ENCODE assay signal across 10 cellular contexts in the genomic region with DNA sequence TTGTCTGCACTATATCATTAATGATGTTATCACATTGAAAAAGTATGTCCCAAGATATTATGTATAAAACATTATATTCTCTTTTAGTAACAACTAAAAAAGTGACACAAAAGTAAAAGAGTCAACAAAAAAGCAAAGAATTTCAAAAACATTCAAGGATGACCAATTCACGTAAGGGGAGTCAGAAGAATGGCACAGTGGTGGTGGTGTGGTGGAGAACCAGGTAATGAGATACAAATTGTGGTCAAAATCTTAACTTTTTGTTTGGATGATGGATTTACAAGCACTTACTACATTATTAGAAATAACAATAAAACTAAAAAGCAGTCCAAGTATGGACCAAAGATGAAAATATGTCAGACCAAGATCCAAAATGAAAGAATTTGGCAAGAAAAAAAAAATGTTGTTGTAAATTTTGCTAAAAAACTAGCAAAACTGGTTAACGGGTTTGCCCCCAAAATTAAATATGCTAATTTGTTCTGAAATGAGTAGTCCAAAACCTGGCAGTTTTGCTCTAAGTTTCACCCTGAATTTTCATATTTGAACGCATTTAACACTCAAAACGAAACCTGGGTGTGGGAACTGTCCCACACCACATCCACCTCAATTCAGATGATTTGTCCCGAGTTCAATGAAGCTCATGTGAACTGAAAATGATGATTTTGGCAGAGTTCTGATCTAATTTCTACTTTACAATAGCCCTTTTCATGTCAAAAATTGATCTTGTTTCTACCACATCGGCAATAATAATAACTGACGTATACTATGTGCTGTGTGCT.
DNase-seq lines count a peak whose midpoint lies in the region; ATAC-seq and TF ChIP-seq lines count a peak whose summit lies in the region.
"Had no signal": no experiment of that assay in that cellular context is flagged by ENCODE, and none has a peak within 500 bp of the region (broad histone marks: within the 10 kb centered on the region; RNA-seq: fewer than 3 reads in every experiment).

No MANE protein-coding gene starts in this region.

- no peak overlapping the region for H3K27ac Mint-ChIP-seq in activated naive CD4-positive, alpha-beta T cell treated with anti-CD3 and anti-CD28 coated beads for 36 hours
- peak overlapping the region; percentile 56 for H3K27ac Mint-ChIP-seq in T-helper 2 cell treated with Interferon-gamma antibody and Interleukin-4, amounts not matched to agents 5 μg/mL and 100 μg/mL, for 36 hours
- peak overlapping the region; percentile 85 for H3K27ac Mint-ChIP-seq in stimulated activated naive CD8-positive, alpha-beta T cell treated with anti-CD3 and anti-CD28 coated beads, Interleukin-15, Interleukin-2, amounts not matched to agents 100 ng/mL and 50 ng/mL, for 24 hours
- H3K27ac Mint-ChIP-seq in GM23338, result no peak overlapping the region
- H3K27ac Mint-ChIP-seq: brain had no signal

- intact Hi-C loops in activated naive CD4-positive, alpha-beta T cell treated with anti-CD3 and anti-CD28 coated beads for 36 hours (cut with micrococcal nuclease), result loop anchor here (2.0 kb wide), 1 partner anchor 137 kb away; no protein-coding TSS in a partner anchor

- no peaks in the 10 kb centered on the region for H3K36me3 Mint-ChIP-seq in activated naive CD4-positive, alpha-beta T cell treated with anti-CD3 and anti-CD28 coated beads for 36 hours (ENCODE audit: low read depth)
- H3K36me3 Mint-ChIP-seq in T-helper 2 cell treated with Interferon-gamma antibody and Interleukin-4, amounts not matched to agents 5 μg/mL and 100 μg/mL, for 36 hours (ENCODE audit: low read depth), result peaks cover 21% of the 10 kb centered on the region
- peaks cover 18% of the 10 kb centered on the region for H3K36me3 Mint-ChIP-seq in stimulated activated naive CD8-positive, alpha-beta T cell treated with anti-CD3 and anti-CD28 coated beads, Interleukin-15, Interleukin-2, amounts not matched to agents 100 ng/mL and 50 ng/mL, for 24 hours (ENCODE audit: low read depth)
- H3K36me3 Mint-ChIP-seq in GM23338 (ENCODE audit: low read depth), result no peaks in the 10 kb centered on the region

- no peaks in the 10 kb centered on the region for H3K4me1 ChIP-seq in GM23338 (ENCODE audit: insufficient read depth)

- no peak overlapping the region for H2AFZ ChIP-seq in GM23338

- no peak overlapping the region for H3K27ac ChIP-seq in GM23338 (ENCODE audit: low read depth)

- H3K9me2 ChIP-seq in GM23338 (ENCODE audit: insufficient read depth), result no peaks in the 10 kb centered on the region

- peak; percentile 66 for DNase-seq in activated naive CD4-positive, alpha-beta T cell treated with anti-CD3 and anti-CD28 coated beads for 36 hours
- DNase-seq in activated naive CD4-positive, alpha-beta T cell treated with anti-CD3 and anti-CD28 coated beads, Interleukin-2, amount 50 U/mL, for 16 hours, result no peak
- peak; percentile 82 for DNase-seq in T-helper 2 cell treated with Interferon-gamma antibody and Interleukin-4, amounts not matched to agents 5 μg/mL and 100 μg/mL, for 36 hours (ENCODE audit: low spot score)
- DNase-seq in GM23338 (ENCODE audit: low spot score) (no peak), NCI-H2029 (lab: John Stamatoyannopoulos, UW) (no peak), kidney glomerular epithelial cell (lab: John Stamatoyannopoulos, UW) (no peak)
- DNase-seq: RPMI8226 had no signal

- no peaks in the 10 kb centered on the region for H3K36me3 ChIP-seq in GM23338 (ENCODE audit: insufficient read depth)

- H3F3A ChIP-seq in GM23338 (replicated peaks; ENCODE audit: low read depth), result no peaks in the 10 kb centered on the region

- no peak overlapping the region for H3K4me3 ChIP-seq in GM23338

- H3K4me2 ChIP-seq in GM23338, result no peak overlapping the region

- peaks cover 9% of the 10 kb centered on the region for H3K27me3 Mint-ChIP-seq in activated naive CD4-positive, alpha-beta T cell treated with anti-CD3 and anti-CD28 coated beads for 36 hours (ENCODE audit: low read depth)
- H3K27me3 Mint-ChIP-seq in T-helper 2 cell treated with Interferon-gamma antibody and Interleukin-4, amounts not matched to agents 5 μg/mL and 100 μg/mL, for 36 hours (ENCODE audit: low read depth), result peaks cover 45% of the 10 kb centered on the region
- H3K27me3 Mint-ChIP-seq in stimulated activated naive CD8-positive, alpha-beta T cell treated with anti-CD3 and anti-CD28 coated beads, Interleukin-15, Interleukin-2, amounts not matched to agents 100 ng/mL and 50 ng/mL, for 24 hours, result no peaks in the 10 kb centered on the region
- no peaks in the 10 kb centered on the region for H3K27me3 Mint-ChIP-seq in GM23338 (ENCODE audit: insufficient read depth, low read depth, poor library complexity)
- H3K27me3 Mint-ChIP-seq: brain had no signal

- H3K9me3 Mint-ChIP-seq in activated naive CD4-positive, alpha-beta T cell treated with anti-CD3 and anti-CD28 coated beads for 36 hours, result no peaks in the 10 kb centered on the region
- peaks cover 6% of the 10 kb centered on the region for H3K9me3 Mint-ChIP-seq in T-helper 2 cell treated with Interferon-gamma antibody and Interleukin-4, amounts not matched to agents 5 μg/mL and 100 μg/mL, for 36 hours
- no peaks in the 10 kb centered on the region for H3K9me3 Mint-ChIP-seq in stimulated activated naive CD8-positive, alpha-beta T cell treated with anti-CD3 and anti-CD28 coated beads, Interleukin-15, Interleukin-2, amounts not matched to agents 100 ng/mL and 50 ng/mL, for 24 hours
- no peaks in the 10 kb centered on the region for H3K9me3 Mint-ChIP-seq in GM23338

- CTCF ChIA-PET in activated naive CD4-positive, alpha-beta T cell treated with anti-CD3 and anti-CD28 coated beads for 36 hours (lab: Charles Lee), result interaction anchor here (0.6 kb wide), 1 partner anchor 68 kb away, joined by 4 read pairs; no protein-coding TSS in a partner anchor

- no peaks in the 10 kb centered on the region for H3K79me2 ChIP-seq in GM23338 (replicated peaks; ENCODE audit: insufficient read depth)

- H3K27me3 ChIP-seq in GM23338 (ENCODE audit: insufficient read depth), result no peaks in the 10 kb centered on the region

- no peak overlapping the region for H3K4me3 Mint-ChIP-seq in activated naive CD4-positive, alpha-beta T cell treated with anti-CD3 and anti-CD28 coated beads for 36 hours
- peak overlapping the region; percentile 38 for H3K4me3 Mint-ChIP-seq in T-helper 2 cell treated with Interferon-gamma antibody and Interleukin-4, amounts not matched to agents 5 μg/mL and 100 μg/mL, for 36 hours
- peak overlapping the region; percentile 65 for H3K4me3 Mint-ChIP-seq in stimulated activated naive CD8-positive, alpha-beta T cell treated with anti-CD3 and anti-CD28 coated beads, Interleukin-15, Interleukin-2, amounts not matched to agents 100 ng/mL and 50 ng/mL, for 24 hours
- no peak overlapping the region for H3K4me3 Mint-ChIP-seq in GM23338
- H3K4me3 Mint-ChIP-seq: brain had no signal

- no peak for TF ChIP-seq CTCF in GM23338 (conservative IDR thresholded peaks at IDR 0.05; ENCODE audit: low read depth in 2 of 2)

- H3K4me1 Mint-ChIP-seq in activated naive CD4-positive, alpha-beta T cell treated with anti-CD3 and anti-CD28 coated beads for 36 hours (ENCODE audit: low read depth), result peaks cover 18% of the 10 kb centered on the region
- peaks cover 41% of the 10 kb centered on the region for H3K4me1 Mint-ChIP-seq in T-helper 2 cell treated with Interferon-gamma antibody and Interleukin-4, amounts not matched to agents 5 μg/mL and 100 μg/mL, for 36 hours (ENCODE audit: low read depth)
- H3K4me1 Mint-ChIP-seq in stimulated activated naive CD8-positive, alpha-beta T cell treated with anti-CD3 and anti-CD28 coated beads, Interleukin-15, Interleukin-2, amounts not matched to agents 100 ng/mL and 50 ng/mL, for 24 hours (ENCODE audit: low read depth), result peaks cover 40% of the 10 kb centered on the region
- H3K4me1 Mint-ChIP-seq in GM23338, result no peaks in the 10 kb centered on the region

- H4K20me1 ChIP-seq in GM23338 (replicated peaks; ENCODE audit: insufficient read depth), result no peaks in the 10 kb centered on the region

- ATAC-seq in HG02870 (IDR thresholded peaks at IDR 0.05; ENCODE audit: unreplicated experiment) (peak; percentile 78), GM23338 (no peak)

TF ChIP-seq in GM23338, 12 proteins besides CTCF, POLR2A, EP300 and RAD21 (continues in another document):
- TF ChIP-seq, protein P1, sequence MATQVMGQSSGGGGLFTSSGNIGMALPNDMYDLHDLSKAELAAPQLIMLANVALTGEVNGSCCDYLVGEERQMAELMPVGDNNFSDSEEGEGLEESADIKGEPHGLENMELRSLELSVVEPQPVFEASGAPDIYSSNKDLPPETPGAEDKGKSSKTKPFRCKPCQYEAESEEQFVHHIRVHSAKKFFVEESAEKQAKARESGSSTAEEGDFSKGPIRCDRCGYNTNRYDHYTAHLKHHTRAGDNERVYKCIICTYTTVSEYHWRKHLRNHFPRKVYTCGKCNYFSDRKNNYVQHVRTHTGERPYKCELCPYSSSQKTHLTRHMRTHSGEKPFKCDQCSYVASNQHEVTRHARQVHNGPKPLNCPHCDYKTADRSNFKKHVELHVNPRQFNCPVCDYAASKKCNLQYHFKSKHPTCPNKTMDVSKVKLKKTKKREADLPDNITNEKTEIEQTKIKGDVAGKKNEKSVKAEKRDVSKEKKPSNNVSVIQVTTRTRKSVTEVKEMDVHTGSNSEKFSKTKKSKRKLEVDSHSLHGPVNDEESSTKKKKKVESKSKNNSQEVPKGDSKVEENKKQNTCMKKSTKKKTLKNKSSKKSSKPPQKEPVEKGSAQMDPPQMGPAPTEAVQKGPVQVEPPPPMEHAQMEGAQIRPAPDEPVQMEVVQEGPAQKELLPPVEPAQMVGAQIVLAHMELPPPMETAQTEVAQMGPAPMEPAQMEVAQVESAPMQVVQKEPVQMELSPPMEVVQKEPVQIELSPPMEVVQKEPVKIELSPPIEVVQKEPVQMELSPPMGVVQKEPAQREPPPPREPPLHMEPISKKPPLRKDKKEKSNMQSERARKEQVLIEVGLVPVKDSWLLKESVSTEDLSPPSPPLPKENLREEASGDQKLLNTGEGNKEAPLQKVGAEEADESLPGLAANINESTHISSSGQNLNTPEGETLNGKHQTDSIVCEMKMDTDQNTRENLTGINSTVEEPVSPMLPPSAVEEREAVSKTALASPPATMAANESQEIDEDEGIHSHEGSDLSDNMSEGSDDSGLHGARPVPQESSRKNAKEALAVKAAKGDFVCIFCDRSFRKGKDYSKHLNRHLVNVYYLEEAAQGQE (IDR thresholded peaks at IDR 0.05; ENCODE audit: unreplicated experiment), result no peak

Comparison
In these comparisons a context has a peak if more than half of its experiments do, and no peak if none do; other contexts are left out.
1. DNase-seq: peak in activated naive CD4-positive, alpha-beta T cell treated with anti-CD3 and anti-CD28 coated beads for 36 hours (single experiment) and T-helper 2 cell treated with Interferon-gamma antibody and Interleukin-4, amounts not matched to agents 5 μg/mL and 100 μg/mL, for 36 hours (single experiment); none in activated naive CD4-positive, alpha-beta T cell treated with anti-CD3 and anti-CD28 coated beads, Interleukin-2, amount 50 U/mL, for 16 hours (single experiment), GM23338 (single experiment), NCI-H2029 (single experiment) and kidney glomerular epithelial cell (single experiment).
2. H3K27ac Mint-ChIP-seq: peak in T-helper 2 cell treated with Interferon-gamma antibody and Interleukin-4, amounts not matched to agents 5 μg/mL and 100 μg/mL, for 36 hours (single experiment) and stimulated activated naive CD8-positive, alpha-beta T cell treated with anti-CD3 and anti-CD28 coated beads, Interleukin-15, Interleukin-2, amounts not matched to agents 100 ng/mL and 50 ng/mL, for 24 hours (single experiment); none in activated naive CD4-positive, alpha-beta T cell treated with anti-CD3 and anti-CD28 coated beads for 36 hours (single experiment) and GM23338 (single experiment).
3. H3K4me3 Mint-ChIP-seq: peak in T-helper 2 cell treated with Interferon-gamma antibody and Interleukin-4, amounts not matched to agents 5 μg/mL and 100 μg/mL, for 36 hours (single experiment) and stimulated activated naive CD8-positive, alpha-beta T cell treated with anti-CD3 and anti-CD28 coated beads, Interleukin-15, Interleukin-2, amounts not matched to agents 100 ng/mL and 50 ng/mL, for 24 hours (single experiment); none in activated naive CD4-positive, alpha-beta T cell treated with anti-CD3 and anti-CD28 coated beads for 36 hours (single experiment) and GM23338 (single experiment).